In genomic region chr2:87972385-87972784, GRCh38 we compare ENCODE assay signal across 9 cellular contexts. TPM values are rescaled to one million over a fixed set of nuclear protein-coding genes. Genes with fewer than 3 reads are reported as not detected.
DNase-seq lines count a peak whose midpoint lies in the region; ATAC-seq and TF ChIP-seq lines count a peak whose summit lies in the region.
"Not testable (repeated sequence)": the region's sequence is repeated elsewhere in the genome, so short reads cannot be mapped to it uniquely, and the experiment has no call there.
"Had no signal": no experiment of that assay in that cellular context is flagged by ENCODE, and none has a peak within 500 bp of the region (broad histone marks: within the 10 kb centered on the region; RNA-seq: fewer than 3 reads in every experiment).

No MANE protein-coding gene starts in this region.

- H3K4me1 ChIP-seq in DND-41 (ENCODE audit: insufficient read depth, low read length); body of pancreas; mucosa of descending colon (ENCODE audit: low read depth): not testable (repeated sequence)

- H3K4me3 Mint-ChIP-seq in activated CD4-positive, alpha-beta T cell treated with anti-CD3 and anti-CD28 coated beads for 36 hours; activated T-cell treated with anti-CD3 and anti-CD28 coated beads, Interleukin-2, amount 50 U/mL, for 72 hours; stimulated activated memory B cell treated with anti-CD40 and anti-IgM and Interleukin-4, amounts not matched to agents 10 μg/mL and 1 μg/mL and 100 μg/mL, for 72 hours: not testable (repeated sequence)

- not testable (repeated sequence) for H4K20me1 ChIP-seq in DND-41 (ENCODE audit: insufficient read depth, low read length)

- not testable (repeated sequence) for H3K9me3 ChIP-seq in DND-41 (ENCODE audit: insufficient read depth, low read length, severe bottlenecking); body of pancreas; mucosa of descending colon

- H3K79me2 ChIP-seq in DND-41 (ENCODE audit: insufficient read depth, low read length): not testable (repeated sequence)

- not testable (repeated sequence) for H3K9me3 Mint-ChIP-seq in activated CD4-positive, alpha-beta T cell treated with anti-CD3 and anti-CD28 coated beads for 36 hours (ENCODE audit: low read depth); activated T-cell treated with anti-CD3 and anti-CD28 coated beads, Interleukin-2, amount 50 U/mL, for 72 hours; stimulated activated memory B cell treated with anti-CD40 and anti-IgM and Interleukin-4, amounts not matched to agents 10 μg/mL and 1 μg/mL and 100 μg/mL, for 72 hours

- H3K27ac ChIP-seq in DND-41 (ENCODE audit: low read length); body of pancreas: not testable (repeated sequence)

- H3K36me3 ChIP-seq in DND-41 (ENCODE audit: insufficient read depth, low read length); body of pancreas (replicated peaks in 1 of 2; ENCODE audit: insufficient read depth in 1 of 2, low read depth in 2 of 2); mucosa of descending colon (ENCODE audit: low read depth): not testable (repeated sequence)

- CTCF ChIA-PET in activated CD4-positive, alpha-beta T cell treated with anti-CD3 and anti-CD28 coated beads for 36 hours (lab: Charles Lee): not testable (repeated sequence)

- not testable (repeated sequence) for H3K27me3 ChIP-seq in DND-41 (ENCODE audit: insufficient read depth, low read length, poor library complexity); body of pancreas

- TF ChIP-seq POLR2A in body of pancreas (IDR thresholded peaks at IDR 0.05): not testable (repeated sequence)

- not testable (repeated sequence) for H2AFZ ChIP-seq in DND-41 (ENCODE audit: low read depth, low read length)

- not testable (repeated sequence) for H3K27ac Mint-ChIP-seq in activated CD4-positive, alpha-beta T cell treated with anti-CD3 and anti-CD28 coated beads for 36 hours; activated T-cell treated with anti-CD3 and anti-CD28 coated beads, Interleukin-2, amount 50 U/mL, for 72 hours; stimulated activated memory B cell treated with anti-CD40 and anti-IgM and Interleukin-4, amounts not matched to agents 10 μg/mL and 1 μg/mL and 100 μg/mL, for 72 hours

- not testable (repeated sequence) for H3K27me3 Mint-ChIP-seq in activated CD4-positive, alpha-beta T cell treated with anti-CD3 and anti-CD28 coated beads for 36 hours; activated T-cell treated with anti-CD3 and anti-CD28 coated beads, Interleukin-2, amount 50 U/mL, for 72 hours (ENCODE audit: low read depth); stimulated activated memory B cell treated with anti-CD40 and anti-IgM and Interleukin-4, amounts not matched to agents 10 μg/mL and 1 μg/mL and 100 μg/mL, for 72 hours

- WGBS in body of pancreas, 2 donors: no CpG with 5 or more reads among the region's 17 CpGs

- peak; percentile 56; the same call in 2 of the 3 replicates for ATAC-seq in DND-41 (ENCODE audit: insufficient read depth, low read depth)
- peak; percentile 39 for ATAC-seq in activated CD4-positive, alpha-beta T cell treated with anti-CD3 and anti-CD28 coated beads for 36 hours
- ATAC-seq in activated T-cell treated with anti-CD3 and anti-CD28 coated beads, Interleukin-2, amount 50 U/mL, for 72 hours (replicated peaks in 1 of 2): peak; percentile 55 to 57
- ATAC-seq in body of pancreas: peak; percentile 56
- ATAC-seq in mucosa of descending colon: peak; percentile 32
- ATAC-seq in stimulated activated memory B cell treated with anti-CD40 and anti-IgM and Interleukin-4, amounts not matched to agents 10 μg/mL and 1 μg/mL and 100 μg/mL, for 72 hours: peak; percentile 59

- TF ChIP-seq CTCF in DND-41 (IDR thresholded peaks at IDR 0.05; ENCODE audit: borderline replicate concordance, extremely low read depth, low read length, poor library complexity, severe bottlenecking); body of pancreas (IDR thresholded peaks at IDR 0.05); mucosa of descending colon (IDR thresholded peaks at IDR 0.05): not testable (repeated sequence)

- DNase-seq in DND-41; activated CD4-positive, alpha-beta T cell treated with anti-CD3 and anti-CD28 coated beads for 36 hours; activated T-cell treated with anti-CD3 and anti-CD28 coated beads, Interleukin-2, amount 50 U/mL, for 72 hours; body of pancreas; mucosa of descending colon: not testable (repeated sequence)

- H3K36me3 Mint-ChIP-seq in activated CD4-positive, alpha-beta T cell treated with anti-CD3 and anti-CD28 coated beads for 36 hours (ENCODE audit: low read depth); activated T-cell treated with anti-CD3 and anti-CD28 coated beads, Interleukin-2, amount 50 U/mL, for 72 hours (ENCODE audit: insufficient read depth in 2 of 2); stimulated activated memory B cell treated with anti-CD40 and anti-IgM and Interleukin-4, amounts not matched to agents 10 μg/mL and 1 μg/mL and 100 μg/mL, for 72 hours: not testable (repeated sequence)

- H3K4me1 Mint-ChIP-seq in activated CD4-positive, alpha-beta T cell treated with anti-CD3 and anti-CD28 coated beads for 36 hours; activated T-cell treated with anti-CD3 and anti-CD28 coated beads, Interleukin-2, amount 50 U/mL, for 72 hours (ENCODE audit: low read depth); stimulated activated memory B cell treated with anti-CD40 and anti-IgM and Interleukin-4, amounts not matched to agents 10 μg/mL and 1 μg/mL and 100 μg/mL, for 72 hours: not testable (repeated sequence)

- not testable (repeated sequence) for H3K9ac ChIP-seq in DND-41 (ENCODE audit: low read depth, low read length)

- POLR2A ChIA-PET in activated CD4-positive, alpha-beta T cell treated with anti-CD3 and anti-CD28 coated beads for 36 hours (lab: Charles Lee): not testable (repeated sequence)

- intact Hi-C loops in activated CD4-positive, alpha-beta T cell treated with anti-CD3 and anti-CD28 coated beads for 36 hours (cut with DNase I, micrococcal nuclease); body of pancreas (cut with DNase I); mucosa of descending colon (cut with DNase I, micrococcal nuclease): not testable (repeated sequence)

- H3K4me2 ChIP-seq in DND-41 (ENCODE audit: insufficient read depth, low read length): not testable (repeated sequence)

- H3K4me3 ChIP-seq in DND-41 (ENCODE audit: low read depth in 1 of 2, low read length in 2 of 2); body of pancreas; mucosa of descending colon: not testable (repeated sequence)

RNA-seq across cellular contexts. Expression of gene RNU2-63P, which starts 44.0 kb away (rescaled TPM):
- 1 to 10 TPM; 1.7 to 8.5 TPM for total RNA-seq in activated CD4-positive, alpha-beta T cell treated with anti-CD3 and anti-CD28 coated beads for 36 hours
- 10 to 100 TPM; 11.0 to 22.2 TPM for total RNA-seq in activated T-cell treated with anti-CD3 and anti-CD28 coated beads, Interleukin-2, amount 50 U/mL, for 72 hours
- total RNA-seq in body of pancreas: not detected
- 1 to 10 TPM; 2.9 to 4.7 (median 2.9) TPM for total RNA-seq in mucosa of descending colon
- total RNA-seq: Calu3, G401, H4 had no signal
